ENCODE assay signal across 27 cellular contexts in genomic region chr16:17109413-17109812, GRCh38.
"Had no signal": no experiment of that assay in that cellular context is flagged by ENCODE, and none has a peak within 500 bp of the region (broad histone marks: within the 10 kb centered on the region; RNA-seq: fewer than 3 reads in every experiment).

No MANE protein-coding gene starts in this region.

- H3K4me3 ChIP-seq: left lung, lower lobe of right lung, mucosa of descending colon, ovary, right atrium auricular region, right lobe of liver, smooth muscle cell, stomach, testis, thyroid gland, transverse colon, upper lobe of left lung, vagina had no signal

- H3K36me3 Mint-ChIP-seq: natural killer cell treated with Interleukin-12 subunit alpha and Interleukin-12 subunit beta and Interleukin-15 and Interleukin-18, amount 100 ng/mL, for 72 hours had no signal

- H3K4me2 ChIP-seq: smooth muscle cell had no signal

- H3K4me3 Mint-ChIP-seq: naive thymus-derived CD4-positive, alpha-beta T cell; natural killer cell treated with Interleukin-12 subunit alpha and Interleukin-12 subunit beta and Interleukin-15 and Interleukin-18, amount 100 ng/mL, for 72 hours; stimulated activated naive B cell treated with anti-CD40 and anti-IgM and Interleukin-4, amounts not matched to agents 10 μg/mL and 1 μg/mL and 100 μg/mL, for 72 hours had no signal

- ATAC-seq: left colon; left lung; lower lobe of right lung; mucosa of descending colon; naive thymus-derived CD4-positive, alpha-beta T cell; stimulated activated naive B cell treated with anti-CD40 and anti-IgM and Interleukin-4, amounts not matched to agents 10 μg/mL and 1 μg/mL and 100 μg/mL, for 72 hours; stimulated activated naive CD8-positive, alpha-beta T cell treated with anti-CD3 and anti-CD28 coated beads, Interleukin-15, Interleukin-2, amounts not matched to agents 100 U/mL and 50 U/mL, for 24 hours had no signal

- H3K27ac Mint-ChIP-seq: naive thymus-derived CD4-positive, alpha-beta T cell; progenitor cell of endocrine pancreas had no signal

- H3K27me3 ChIP-seq: left lung, ovary, right atrium auricular region, right lobe of liver, stomach, testis, thyroid gland, transverse colon, upper lobe of left lung, vagina had no signal

- H3K4me1 ChIP-seq: left lung, lower lobe of right lung, right atrium auricular region, right lobe of liver, stomach, testis, thyroid gland, transverse colon, upper lobe of left lung, vagina had no signal

- H3K27me3 Mint-ChIP-seq: naive thymus-derived CD4-positive, alpha-beta T cell; natural killer cell treated with Interleukin-12 subunit alpha and Interleukin-12 subunit beta and Interleukin-15 and Interleukin-18, amount 100 ng/mL, for 72 hours; progenitor cell of endocrine pancreas; stimulated activated naive B cell treated with anti-CD40 and anti-IgM and Interleukin-4, amounts not matched to agents 10 μg/mL and 1 μg/mL and 100 μg/mL, for 72 hours had no signal

- DNase-seq: hippocampal formation; kidney; left colon; left lung; lower lobe of right lung; mammary epithelial cell; midbrain; mucosa of descending colon; naive thymus-derived CD4-positive, alpha-beta T cell; ovary; right lobe of liver; stimulated activated CD4-positive, alpha-beta T cell treated with anti-CD3 and anti-CD28 coated beads, Interleukin-1b, Interleukin-23, amount 100 ng/mL, for 48 hours; stimulated activated CD4-positive, alpha-beta T cell treated with anti-CD3 and anti-CD28 coated beads, Interleukin-2, amount 100 ng/mL, for 48 hours; stimulated activated CD4-positive, alpha-beta T cell treated with anti-CD3 and anti-CD28 coated beads, Interleukin-4, amount 100 ng/mL, for 4 hours; stimulated activated CD8-positive, alpha-beta memory T cell treated with anti-CD3 and anti-CD28 coated beads, Interleukin-4, amount 100 ng/mL, for 48 hours; stimulated activated naive B cell treated with anti-CD40 and anti-IgM and Interleukin-4, amounts not matched to agents 10 μg/mL and 1 μg/mL and 100 μg/mL, for 72 hours; stimulated activated naive CD8-positive, alpha-beta T cell treated with anti-CD3 and anti-CD28 coated beads, Interleukin-15, Interleukin-2, amounts not matched to agents 100 U/mL and 50 U/mL, for 24 hours; stomach; testis; thyroid gland; transverse colon had no signal

- H3K9me3 Mint-ChIP-seq: naive thymus-derived CD4-positive, alpha-beta T cell; natural killer cell treated with Interleukin-12 subunit alpha and Interleukin-12 subunit beta and Interleukin-15 and Interleukin-18, amount 100 ng/mL, for 72 hours had no signal

- H3K36me3 ChIP-seq: lower lobe of right lung, ovary, right lobe of liver, thyroid gland, transverse colon, upper lobe of left lung had no signal

- H3K27ac ChIP-seq: left lung, lower lobe of right lung, ovary, right atrium auricular region, right lobe of liver, stomach, testis, thyroid gland, transverse colon, upper lobe of left lung, vagina had no signal

- H3K9me3 ChIP-seq: left lung, lower lobe of right lung, mucosa of descending colon, ovary, right atrium auricular region, right lobe of liver, stomach, testis, thyroid gland, transverse colon, upper lobe of left lung, vagina had no signal
